In genomic region chr7:32500922-32501341, GRCh38 we compare ENCODE assay signal across 8 cellular contexts. TPM values are rescaled to one million over a fixed set of nuclear protein-coding genes. Genes with fewer than 3 reads are reported as not detected.
DNase-seq lines count a peak whose midpoint lies in the region; ATAC-seq lines count a peak whose summit lies in the region.

No MANE protein-coding gene starts in this region.

- H3K27ac ChIP-seq in right cardiac atrium (ENCODE audit: low read length) = no peak overlapping the region

- intact Hi-C loops in right cardiac atrium (cut with DNase I) = no loop called here

- DNase-seq in activated naive CD4-positive, alpha-beta T cell treated with anti-CD3 and anti-CD28 coated beads, Interleukin-2, amount 50 U/mL, for 72 hours (ENCODE audit: low spot score in 2 of 2) = no peak
- DNase-seq in activated naive CD4-positive, alpha-beta T cell treated with Interleukin-2 at 50 U/mL for 16 hours = no peak
- DNase-seq in SKM-1 treated with dmso at 0.1 percent for 144 hours (lab: John Stamatoyannopoulos, UW; ENCODE audit: unreplicated experiment) = peak; percentile 57
- DNase-seq in right cardiac atrium = no peak
- DNase-seq in SW 1271 (lab: John Stamatoyannopoulos, UW) = no peak
- no peak for DNase-seq in D341Med (ENCODE audit: low spot score)
- DNase-seq in NCI-H2029 treated with DMSO at 0.1 percent for 48 hours (lab: John Stamatoyannopoulos, UW) = no peak

- no peak overlapping the region for H3K4me3 ChIP-seq in right cardiac atrium (ENCODE audit: low read length)

- peak in 1 of 2 donors; percentile 22 for ATAC-seq in activated naive CD4-positive, alpha-beta T cell treated with anti-CD3 and anti-CD28 coated beads, Interleukin-2, amount 50 U/mL, for 72 hours
- peak; percentile 55 for ATAC-seq in HG03097 (IDR thresholded peaks at IDR 0.05; ENCODE audit: low FRiP score, unreplicated experiment)
- ATAC-seq in right cardiac atrium = peak; percentile 17 to 65

- H3K36me3 Mint-ChIP-seq in activated naive CD4-positive, alpha-beta T cell treated with anti-CD3 and anti-CD28 coated beads, Interleukin-2, amount 50 U/mL, for 72 hours = peaks cover 6 to 31% of the 10 kb centered on the region in 2 donors

- H3K27ac Mint-ChIP-seq in activated naive CD4-positive, alpha-beta T cell treated with anti-CD3 and anti-CD28 coated beads, Interleukin-2, amount 50 U/mL, for 72 hours = peak overlapping the region; percentile 48 to 82

- H3K4me1 ChIP-seq in right cardiac atrium (ENCODE audit: control insufficient read depth, insufficient read depth, low read length) = peaks cover 7% of the 10 kb centered on the region

- WGBS in right cardiac atrium = 36% methylated on average over 1 of the region's 1 CpG

- no peaks in the 10 kb centered on the region for H3K9me3 Mint-ChIP-seq in activated naive CD4-positive, alpha-beta T cell treated with anti-CD3 and anti-CD28 coated beads, Interleukin-2, amount 50 U/mL, for 72 hours

- no peaks in the 10 kb centered on the region for H3K27me3 ChIP-seq in right cardiac atrium (ENCODE audit: control insufficient read depth, insufficient read depth)

- no peaks in the 10 kb centered on the region for H3K9me3 ChIP-seq in right cardiac atrium (ENCODE audit: control insufficient read depth, low read length)

RNA-seq across cellular contexts. Expression of gene AVL9, which starts 5.6 kb away (rescaled TPM):
- 10 to 100 TPM; 56.2 to 62.5 TPM for total RNA-seq in activated naive CD4-positive, alpha-beta T cell treated with anti-CD3 and anti-CD28 coated beads, Interleukin-2, amount 50 U/mL, for 72 hours
- total RNA-seq in right cardiac atrium = 10 to 100 TPM; 15.5 to 19.5 (median 15.5) TPM
- polyA plus RNA-seq in right cardiac atrium = 6.1 TPM

RNA-seq across cellular contexts. Expression of gene LSM5, which starts 10.8 kb away (rescaled TPM):
- 100 to 1,000 TPM in 1 of 2 donors, 10 to 100 TPM in 1; 98.1 to 125 TPM for total RNA-seq in activated naive CD4-positive, alpha-beta T cell treated with anti-CD3 and anti-CD28 coated beads, Interleukin-2, amount 50 U/mL, for 72 hours
- 10 to 100 TPM; 33.5 to 47.8 (median 40.8) TPM for total RNA-seq in right cardiac atrium
- 76.0 TPM for polyA plus RNA-seq in right cardiac atrium
